In genomic region chr11:15291885-15292284, GRCh38 we compare ENCODE assay signal across 23 cellular contexts.
A peak's percentile ranks its signal among the peaks of the same experiment; 100 is the strongest.
DNase-seq lines count a peak whose midpoint lies in the region; ATAC-seq lines count a peak whose summit lies in the region.
"Had no signal": no experiment of that assay in that cellular context is flagged by ENCODE, and none has a peak within 500 bp of the region (broad histone marks: within the 10 kb centered on the region; RNA-seq: fewer than 3 reads in every experiment).

No MANE protein-coding gene starts in this region.

- H3K36me3 Mint-ChIP-seq in activated CD8-positive, alpha-beta T cell treated with anti-CD3 and anti-CD28 coated beads, Interleukin-2, amount 10 ng/mL, durations not matched to agents 7 days and 5 days (ENCODE audit: low read depth), result no peaks in the 10 kb centered on the region
- H3K36me3 Mint-ChIP-seq: activated CD4-positive, alpha-beta memory T cell treated with anti-CD3 and anti-CD28 coated beads for 36 hours; naive B cell had no signal

- no peaks in the 10 kb centered on the region for H3K4me1 Mint-ChIP-seq in activated CD8-positive, alpha-beta T cell treated with anti-CD3 and anti-CD28 coated beads, Interleukin-2, amount 10 ng/mL, durations not matched to agents 7 days and 5 days (ENCODE audit: low read depth)
- H3K4me1 Mint-ChIP-seq: activated T-helper 17 cell treated with anti-CD3 and anti-CD28 coated beads, Interleukin-2, amount 50 U/mL, for 72 hours; naive B cell; stimulated activated naive CD8-positive, alpha-beta T cell treated with anti-CD3 and anti-CD28 coated beads, Interleukin-15, amount 100 ng/mL, for 72 hours had no signal

- H3K27me3 Mint-ChIP-seq in activated CD8-positive, alpha-beta T cell treated with anti-CD3 and anti-CD28 coated beads, Interleukin-2, amount 10 ng/mL, durations not matched to agents 7 days and 5 days (ENCODE audit: low read depth), result peaks cover 4% of the 10 kb centered on the region

- CTCF ChIA-PET in activated CD8-positive, alpha-beta T cell treated with anti-CD3 and anti-CD28 coated beads, Interleukin-2, amount 10 ng/mL, durations not matched to agents 7 days and 5 days (lab: Charles Lee), result no interaction called here

- H3K4me3 Mint-ChIP-seq in activated CD8-positive, alpha-beta T cell treated with anti-CD3 and anti-CD28 coated beads, Interleukin-2, amount 10 ng/mL, durations not matched to agents 7 days and 5 days, result no peak overlapping the region
- H3K4me3 Mint-ChIP-seq: activated CD4-positive, alpha-beta memory T cell treated with anti-CD3 and anti-CD28 coated beads for 36 hours; activated T-helper 17 cell treated with anti-CD3 and anti-CD28 coated beads, Interleukin-2, amount 50 U/mL, for 72 hours; naive B cell; stimulated activated naive CD8-positive, alpha-beta T cell treated with anti-CD3 and anti-CD28 coated beads, Interleukin-15, amount 100 ng/mL, for 72 hours had no signal

- no peaks in the 10 kb centered on the region for H3K9me3 Mint-ChIP-seq in activated CD8-positive, alpha-beta T cell treated with anti-CD3 and anti-CD28 coated beads, Interleukin-2, amount 10 ng/mL, durations not matched to agents 7 days and 5 days (ENCODE audit: insufficient read depth)
- H3K9me3 Mint-ChIP-seq: activated CD4-positive, alpha-beta memory T cell treated with anti-CD3 and anti-CD28 coated beads for 36 hours; activated T-helper 17 cell treated with anti-CD3 and anti-CD28 coated beads, Interleukin-2, amount 50 U/mL, for 72 hours; naive B cell; stimulated activated naive CD8-positive, alpha-beta T cell treated with anti-CD3 and anti-CD28 coated beads, Interleukin-15, amount 100 ng/mL, for 72 hours had no signal

- H3K27ac Mint-ChIP-seq in activated CD8-positive, alpha-beta T cell treated with anti-CD3 and anti-CD28 coated beads, Interleukin-2, amount 10 ng/mL, durations not matched to agents 7 days and 5 days, result no peak overlapping the region
- H3K27ac Mint-ChIP-seq: activated CD4-positive, alpha-beta memory T cell treated with anti-CD3 and anti-CD28 coated beads for 36 hours; activated T-helper 17 cell treated with anti-CD3 and anti-CD28 coated beads, Interleukin-2, amount 50 U/mL, for 72 hours; naive B cell; stimulated activated naive CD8-positive, alpha-beta T cell treated with anti-CD3 and anti-CD28 coated beads, Interleukin-15, amount 100 ng/mL, for 72 hours had no signal

- no peak for ATAC-seq in activated CD8-positive, alpha-beta T cell treated with anti-CD3 and anti-CD28 coated beads, Interleukin-2, amount 10 ng/mL, durations not matched to agents 7 days and 5 days
- ATAC-seq: activated T-helper 17 cell treated with anti-CD3 and anti-CD28 coated beads, Interleukin-2, amount 50 U/mL, for 72 hours; left colon; stimulated activated naive CD8-positive, alpha-beta T cell treated with anti-CD3 and anti-CD28 coated beads, Interleukin-15, amount 100 ng/mL, for 72 hours had no signal

- DNase-seq in DMS 273 (lab: John Stamatoyannopoulos, UW; ENCODE audit: unreplicated experiment) (peak; percentile 3), DMS 273 treated with DMSO at 0.1 percent for 48 hours (lab: John Stamatoyannopoulos, UW) (no peak), EL (peak; percentile 7), astrocyte of the hippocampus (ENCODE audit: low read depth, low spot score) (peak; percentile 45), medulla oblongata (ENCODE audit: extremely low spot score) (peak; percentile 41), ureter (ENCODE audit: low spot score) (no peak)
- no peak for DNase-seq in activated CD4-positive, alpha-beta T cell treated with anti-CD3 and anti-CD28 coated beads for 1 hour
- DNase-seq in activated CD8-positive, alpha-beta T cell treated with anti-CD3 and anti-CD28 coated beads, Interleukin-2, amount 10 ng/mL, durations not matched to agents 7 days and 5 days, result no peak
- DNase-seq: activated CD4-positive, alpha-beta memory T cell treated with anti-CD3 and anti-CD28 coated beads for 36 hours; activated CD4-positive, CD25-positive, alpha-beta regulatory T cell; activated CD8-positive, alpha-beta memory T cell treated with anti-CD3 and anti-CD28 coated beads, Interleukin-2, amount 50 U/mL, for 48 hours; activated naive CD4-positive, alpha-beta T cell treated with anti-CD3 and anti-CD28 coated beads, Interleukin-2, amount 50 U/mL, for 16 hours; amniotic stem cell; GF-D8; left colon; mesendoderm; naive B cell; NCI-H187 treated with DMSO at 0.1 percent for 48 hours; NCI-H2227 treated with DMSO at 0.1 percent for 48 hours; NCI-H748 treated with DMSO at 0.1 percent for 48 hours; small intestine; stimulated activated naive CD8-positive, alpha-beta T cell treated with anti-CD3 and anti-CD28 coated beads, Interleukin-15, amount 100 ng/mL, for 72 hours had no signal

- POLR2A ChIA-PET in activated CD8-positive, alpha-beta T cell treated with anti-CD3 and anti-CD28 coated beads, Interleukin-2, amount 10 ng/mL, durations not matched to agents 7 days and 5 days (lab: Charles Lee), result no interaction called here

Comparison
In these comparisons a context has a peak if more than half of its experiments do, and no peak if none do; other contexts are left out.
1. DNase-seq: peak in DMS 273 (single experiment), EL (single experiment), astrocyte of the hippocampus (single experiment) and medulla oblongata (single experiment); none in DMS 273 treated with DMSO at 0.1 percent for 48 hours (single experiment), ureter (single experiment), activated CD4-positive, alpha-beta T cell treated with anti-CD3 and anti-CD28 coated beads for 1 hour (single experiment) and activated CD8-positive, alpha-beta T cell treated with anti-CD3 and anti-CD28 coated beads, Interleukin-2, amount 10 ng/mL, durations not matched to agents 7 days and 5 days (single experiment).